ENCODE assay signal across 11 cellular contexts in the genomic region with DNA sequence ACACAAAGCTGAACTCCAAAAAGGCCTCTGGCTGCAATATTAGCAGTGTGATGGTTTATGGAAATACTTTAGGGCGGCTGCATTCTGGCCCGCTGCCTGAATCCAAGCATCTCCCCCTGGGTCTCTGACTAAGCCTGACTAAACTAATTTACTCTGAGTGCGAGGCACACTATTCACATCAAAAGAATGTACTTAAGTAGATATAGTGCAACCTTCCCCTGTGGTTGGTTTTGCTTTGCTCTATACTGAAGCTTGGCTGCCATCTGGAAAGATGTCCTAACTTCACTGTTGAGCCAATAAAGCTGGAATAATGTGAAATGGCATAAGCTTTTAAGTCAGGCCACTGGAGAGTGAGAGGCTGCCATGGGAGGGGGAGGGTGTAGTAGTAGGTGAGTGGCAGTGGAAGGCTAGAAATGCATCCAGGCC.
DNase-seq lines count a peak whose midpoint lies in the region; ATAC-seq and TF ChIP-seq lines count a peak whose summit lies in the region.
"Had no signal": no experiment of that assay in that cellular context is flagged by ENCODE, and none has a peak within 500 bp of the region (broad histone marks: within the 10 kb centered on the region; RNA-seq: fewer than 3 reads in every experiment).

No MANE protein-coding gene starts in this region.

- H3K9ac ChIP-seq in HCT116 (ENCODE audit: low read length) (no peak overlapping the region), Karpas-422 (ENCODE audit: low read length) (no peak overlapping the region)

- H3K27ac ChIP-seq in HCT116 (ENCODE audit: low read depth, low read length) (no peak overlapping the region), tibial artery (no peak overlapping the region), Karpas-422 (ENCODE audit: low read length) (no peak overlapping the region)

- H3K9me2 ChIP-seq in HCT116 (ENCODE audit: insufficient read depth) (no peaks in the 10 kb centered on the region), Karpas-422 (replicated peaks; ENCODE audit: insufficient read depth, low read length) (no peaks in the 10 kb centered on the region)

- DNase-seq in HCT116 (ENCODE audit: low read depth, low spot score) (peak; percentile 36), amniotic epithelial cell (ENCODE audit: low read depth) (peak; percentile 100), hepatic stellate cell (ENCODE audit: low spot score) (peak; percentile 76), tibial artery (peak; percentile 57 to 72), Karpas-422 (no peak), midbrain (lab: John Stamatoyannopoulos, UW) (no peak), Kasumi-1 (lab: John Stamatoyannopoulos, UW) (no peak)
- DNase-seq: H7; occipital lobe; stimulated activated naive B cell treated with anti-CD40 and anti-IgM and Interleukin-4, amounts not matched to agents 10 μg/mL and 1 μg/mL and 100 μg/mL, for 72 hours had no signal

- H3K4me1 ChIP-seq in HCT116 (ENCODE audit: control insufficient read depth in 1 of 2, insufficient read depth in 2 of 2, low read length in 2 of 2) (peaks cover 0 to 22% of the 10 kb centered on the region in 2 experiments; a peak in 2 of 4 replicates), tibial artery (peaks cover 0 to 16% (median 0%) of the 10 kb centered on the region in 4 donors), Karpas-422 (ENCODE audit: low read length) (no peaks in the 10 kb centered on the region)

- H3K79me2 ChIP-seq in HCT116 (ENCODE audit: insufficient read depth, low read length) (no peaks in the 10 kb centered on the region), Karpas-422 (ENCODE audit: low read length) (no peaks in the 10 kb centered on the region)

- H3K9me3 ChIP-seq in HCT116 (ENCODE audit: control insufficient read depth in 1 of 2, insufficient read depth in 1 of 2, low read depth in 1 of 2, low read length in 2 of 2) (peaks cover 0 to 3% of the 10 kb centered on the region in 2 experiments; a peak in 1 of 4 replicates), tibial artery (peaks cover 0 to 7% (median 0%) of the 10 kb centered on the region in 3 donors), Karpas-422 (ENCODE audit: low read length) (no peaks in the 10 kb centered on the region)

- no TSS peak for BruUV-seq in HCT116 (replicated peaks; lab: Mats Ljungman, UMichigan)

- CTCF ChIA-PET in HCT116 (lab: Charles Lee): no interaction called here

- RAD21 ChIA-PET in HCT116 (lab: Charles Lee; ENCODE audit: low non-redundant PET in 1 of 2, low total read pairs in 2 of 2, uncharacterized antibody in 2 of 2, unreplicated experiment in 2 of 2): no interaction called here

- TF ChIP-seq CTCF in HCT116 (IDR thresholded peaks at IDR 0.05 in 2 of 3, conservative IDR thresholded peaks at IDR 0.05 in 1 of 3; ENCODE audit: borderline replicate concordance in 1 of 3, insufficient read depth in 1 of 3, low read depth in 2 of 3, low read length in 2 of 3) (no peak), tibial artery (IDR thresholded peaks at IDR 0.05) (no peak)

- H2AFZ ChIP-seq in HCT116 (ENCODE audit: low read depth, low read length, poor library complexity, severe bottlenecking): no peak overlapping the region
- no peak overlapping the region for H2AFZ ChIP-seq in Karpas-422 (ENCODE audit: low read length)

- no peaks in the 10 kb centered on the region for H3K27me3 ChIP-seq in HCT116 (ENCODE audit: insufficient read depth, low read length)
- no peaks in the 10 kb centered on the region for H3K27me3 ChIP-seq in tibial artery
- no peaks in the 10 kb centered on the region; the same call in 1 of the 2 replicates for H3K27me3 ChIP-seq in Karpas-422 (ENCODE audit: low read length)

- no peak for TF ChIP-seq POLR2A in HCT116 (IDR thresholded peaks at IDR 0.05; ENCODE audit: borderline replicate concordance, extremely low read depth, insufficient read depth, insufficient read length)

- no peaks in the 10 kb centered on the region for H4K20me1 ChIP-seq in HCT116 (ENCODE audit: insufficient read depth)
- H4K20me1 ChIP-seq in Karpas-422 (ENCODE audit: insufficient read depth, low read depth, low read length): no peaks in the 10 kb centered on the region

- H3K4me3 ChIP-seq in HCT116 (replicated peaks in 1 of 2; ENCODE audit: low read depth in 1 of 2, low read length in 2 of 2) (no peak overlapping the region), tibial artery (no peak overlapping the region), Karpas-422 (ENCODE audit: low read length) (no peak overlapping the region)

- POLR2A ChIA-PET in HCT116 (lab: Charles Lee): no interaction called here

- intact Hi-C loops in HCT116 (cut with micrococcal nuclease) (no loop called here), tibial artery (cut with DNase I; ENCODE audit: low total_unique reads) (no loop called here)

- no peak for TF ChIP-seq RAD21 in HCT116 (IDR thresholded peaks at IDR 0.05; ENCODE audit: low read depth)

- H3K36me3 ChIP-seq in HCT116 (ENCODE audit: control insufficient read depth in 1 of 2, insufficient read depth in 2 of 2, low read length in 2 of 2): no peaks in the 10 kb centered on the region
- H3K36me3 ChIP-seq in tibial artery: no peaks in the 10 kb centered on the region
- no peaks in the 10 kb centered on the region for H3K36me3 ChIP-seq in Karpas-422 (ENCODE audit: insufficient read depth, low read length)

- peak overlapping the region; percentile 24 for H3K4me2 ChIP-seq in HCT116 (ENCODE audit: low read length)
- H3K4me2 ChIP-seq in Karpas-422 (ENCODE audit: low read depth, low read length, poor library complexity, severe bottlenecking): no peak overlapping the region

- ATAC-seq in HCT116 (peak; percentile 77), HG03460 (IDR thresholded peaks at IDR 0.05; ENCODE audit: unreplicated experiment) (no peak)
- ATAC-seq: stimulated activated naive B cell treated with anti-CD40 and anti-IgM and Interleukin-4, amounts not matched to agents 10 μg/mL and 1 μg/mL and 100 μg/mL, for 72 hours had no signal

TF ChIP-seq in HCT116, 20 proteins besides CTCF, POLR2A, EP300 and RAD21:
- TF ChIP-seq FOSL1 (IDR thresholded peaks at IDR 0.05; ENCODE audit: low read depth) (peak; percentile 58), ELF1 (IDR thresholded peaks at IDR 0.05; ENCODE audit: borderline replicate concordance, low read depth) (no peak), JUND (IDR thresholded peaks at IDR 0.05) (peak; percentile 38; the same call in 1 of the 2 replicates), POLR2AphosphoS5 (IDR thresholded peaks at IDR 0.05; ENCODE audit: low read depth, low read length) (no peak)
TF ChIP-seq in HCT116: peak in this region for 2.

Comparison
In these comparisons a context has a peak if more than half of its experiments do, and no peak if none do; other contexts are left out.
1. DNase-seq: peak in HCT116 (single experiment), amniotic epithelial cell (single experiment), hepatic stellate cell (single experiment) and tibial artery (2 of 2); none in Karpas-422 (single experiment), midbrain (single experiment) and Kasumi-1 (0 of 2).